1 cellular context compared by ENCODE assay signal in the genomic region with DNA sequence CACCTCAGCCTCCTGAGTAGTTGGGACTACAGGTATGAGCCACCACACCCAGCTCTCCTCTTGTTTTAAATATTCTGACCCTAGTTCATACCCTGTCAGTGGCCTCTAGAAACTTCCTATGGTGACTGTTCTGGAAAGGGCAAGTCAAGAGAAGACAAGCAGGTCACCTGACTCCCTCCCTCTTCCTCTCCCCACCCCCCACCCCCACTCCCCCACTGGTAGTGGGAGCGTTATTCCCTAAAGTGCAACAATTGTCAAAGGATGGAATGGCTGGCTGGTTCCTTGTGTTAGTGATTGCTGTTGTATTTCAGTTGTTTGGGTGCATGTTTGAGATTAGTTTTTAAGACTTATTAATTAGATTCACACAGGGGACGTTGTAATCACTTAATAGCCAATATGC.
TF ChIP-seq lines count a peak whose summit lies in the region.

No MANE protein-coding gene starts in this region.

TF ChIP-seq in WTC11, 78 proteins besides CTCF, POLR2A, EP300 and RAD21:
- TF ChIP-seq, protein P1, sequence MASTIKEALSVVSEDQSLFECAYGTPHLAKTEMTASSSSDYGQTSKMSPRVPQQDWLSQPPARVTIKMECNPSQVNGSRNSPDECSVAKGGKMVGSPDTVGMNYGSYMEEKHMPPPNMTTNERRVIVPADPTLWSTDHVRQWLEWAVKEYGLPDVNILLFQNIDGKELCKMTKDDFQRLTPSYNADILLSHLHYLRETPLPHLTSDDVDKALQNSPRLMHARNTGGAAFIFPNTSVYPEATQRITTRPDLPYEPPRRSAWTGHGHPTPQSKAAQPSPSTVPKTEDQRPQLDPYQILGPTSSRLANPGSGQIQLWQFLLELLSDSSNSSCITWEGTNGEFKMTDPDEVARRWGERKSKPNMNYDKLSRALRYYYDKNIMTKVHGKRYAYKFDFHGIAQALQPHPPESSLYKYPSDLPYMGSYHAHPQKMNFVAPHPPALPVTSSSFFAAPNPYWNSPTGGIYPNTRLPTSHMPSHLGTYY (CRISPR knock-in tag; IDR thresholded peaks at IDR 0.05) = no peak
- TF ChIP-seq HMGA2 (CRISPR knock-in tag; IDR thresholded peaks at IDR 0.05) (no peak), USF2 (CRISPR knock-in tag; IDR thresholded peaks at IDR 0.05) (0 out of 2 replicates have a peak, but pooled peaks have one; percentile 28)
TF ChIP-seq in WTC11: peak in this region for 1.
